Comparison of ENCODE assay signal across 13 cellular contexts in the genomic region with DNA sequence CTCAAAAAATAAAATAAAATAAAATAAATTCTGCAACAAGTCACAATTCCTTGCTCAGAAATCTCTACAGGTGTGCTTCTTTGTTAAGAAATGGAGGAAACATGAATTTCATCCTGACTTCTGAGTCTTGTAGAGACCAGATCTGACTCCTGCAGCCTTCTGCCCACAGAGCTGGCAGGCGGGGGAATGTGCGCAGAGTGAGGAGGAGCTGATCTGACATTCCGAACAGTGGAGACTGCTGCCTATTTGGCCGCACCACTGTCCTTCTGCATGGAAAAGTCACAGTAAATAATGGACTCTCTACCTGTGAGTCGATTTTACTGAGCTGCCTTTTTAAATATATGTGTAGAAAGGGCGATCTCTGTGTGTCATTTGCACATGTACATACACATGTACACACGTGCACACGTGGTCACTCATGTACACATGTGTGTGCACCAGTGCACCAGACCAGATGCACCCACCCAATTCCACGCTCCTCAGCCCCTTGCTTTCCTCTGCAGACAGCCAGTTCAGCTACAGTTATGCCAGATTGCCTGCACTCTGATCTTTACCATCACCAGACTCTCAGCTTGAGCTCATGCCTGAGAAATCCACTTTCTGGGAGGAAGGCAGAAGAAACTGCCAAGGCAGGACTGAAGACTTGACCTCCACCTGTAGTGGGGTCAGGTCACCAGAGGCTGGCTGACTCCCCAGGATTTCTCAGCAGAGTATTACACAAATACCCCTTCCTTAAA. TPM values are rescaled to one million over a fixed set of nuclear protein-coding genes. Genes with fewer than 3 reads are reported as not detected.
DNase-seq lines count a peak whose midpoint lies in the region; ATAC-seq lines count a peak whose summit lies in the region.
"Had no signal": no experiment of that assay in that cellular context is flagged by ENCODE, and none has a peak within 500 bp of the region (broad histone marks: within the 10 kb centered on the region; RNA-seq: fewer than 3 reads in every experiment).

No MANE protein-coding gene starts in this region.

- DNase-seq in activated T-cell treated with anti-CD3 and anti-CD28 coated beads, Interleukin-2, amount 50 U/mL, for 4 hours = no peak
- DNase-seq in activated T-cell treated with anti-CD3 and anti-CD28 coated beads for 4 hours (no peak), immature natural killer cell (no peak), aorta (no peak), middle frontal gyrus (ENCODE audit: extremely low spot score, low spot score) (no peak)
- no peak for DNase-seq in activated CD8-positive, alpha-beta T cell treated with anti-CD3 and anti-CD28 coated beads, Interleukin-2, amount 10 ng/mL, durations not matched to agents 7 days and 5 days
- DNase-seq: DMS53, HCEC 1CT, NCI-H2081 treated with DMSO at 0.1 percent for 48 hours had no signal

- no peak for ATAC-seq in activated T-cell treated with anti-CD3 and anti-CD28 coated beads, Interleukin-2, amount 50 U/mL, for 4 hours
- no peak for ATAC-seq in activated CD8-positive, alpha-beta T cell treated with anti-CD3 and anti-CD28 coated beads, Interleukin-2, amount 10 ng/mL, durations not matched to agents 7 days and 5 days
- ATAC-seq in HG03196 (IDR thresholded peaks at IDR 0.05; ENCODE audit: unreplicated experiment) = no peak
- no peak for ATAC-seq in aorta (ENCODE audit: low FRiP score)

- peaks cover 96% of the 10 kb centered on the region for H3K4me1 Mint-ChIP-seq in activated T-cell treated with anti-CD3 and anti-CD28 coated beads, Interleukin-2, amount 50 U/mL, for 4 hours (ENCODE audit: low read depth)
- peaks cover 96% of the 10 kb centered on the region for H3K4me1 Mint-ChIP-seq in activated CD8-positive, alpha-beta T cell treated with anti-CD3 and anti-CD28 coated beads, Interleukin-2, amount 10 ng/mL, durations not matched to agents 7 days and 5 days (ENCODE audit: low read depth)
- H3K4me1 Mint-ChIP-seq in immature natural killer cell = peaks cover 89 to 96% of the 10 kb centered on the region in 2 donors

- CTCF ChIA-PET in activated CD8-positive, alpha-beta T cell treated with anti-CD3 and anti-CD28 coated beads, Interleukin-2, amount 10 ng/mL, durations not matched to agents 7 days and 5 days (lab: Charles Lee) = interaction anchor here (0.9 to 18.3 kb wide), 6 partner anchors 8 to 153 kb away, joined by 3 to 322 read pairs (median 34); no protein-coding TSS in a partner anchor

- intact Hi-C loops in aorta (cut with DNase I) = no loop called here

- no peak overlapping the region for H3K4me3 ChIP-seq in thymus (ENCODE audit: low read length)
- no peak overlapping the region for H3K4me3 ChIP-seq in aorta (ENCODE audit: low read length in 2 of 2)
- H3K4me3 ChIP-seq: lung had no signal

- POLR2A ChIA-PET in activated CD8-positive, alpha-beta T cell treated with anti-CD3 and anti-CD28 coated beads, Interleukin-2, amount 10 ng/mL, durations not matched to agents 7 days and 5 days (lab: Charles Lee) = interaction anchor here (0.7 to 7.5 kb wide), 12 partner anchors 9 to 211 kb away, joined by 3 to 101 read pairs (median 8); no protein-coding TSS in a partner anchor

- H3K36me3 Mint-ChIP-seq in activated T-cell treated with anti-CD3 and anti-CD28 coated beads, Interleukin-2, amount 50 U/mL, for 4 hours (ENCODE audit: insufficient read depth) = peaks cover 61% of the 10 kb centered on the region
- H3K36me3 Mint-ChIP-seq in activated CD8-positive, alpha-beta T cell treated with anti-CD3 and anti-CD28 coated beads, Interleukin-2, amount 10 ng/mL, durations not matched to agents 7 days and 5 days (ENCODE audit: low read depth) = peaks cover 94% of the 10 kb centered on the region
- peaks cover 18 to 64% (median 29%) of the 10 kb centered on the region in 3 donors for H3K36me3 Mint-ChIP-seq in immature natural killer cell

- H3K36me3 ChIP-seq in thymus (ENCODE audit: control insufficient read depth, insufficient read depth) (peaks cover 36% of the 10 kb centered on the region), aorta (ENCODE audit: control insufficient read depth in 1 of 2, insufficient read depth in 2 of 2, low read length in 1 of 2) (no peaks in the 10 kb centered on the region)

- H3K9me3 Mint-ChIP-seq in activated T-cell treated with anti-CD3 and anti-CD28 coated beads, Interleukin-2, amount 50 U/mL, for 4 hours = no peaks in the 10 kb centered on the region
- H3K9me3 Mint-ChIP-seq in activated CD8-positive, alpha-beta T cell treated with anti-CD3 and anti-CD28 coated beads, Interleukin-2, amount 10 ng/mL, durations not matched to agents 7 days and 5 days (ENCODE audit: insufficient read depth) = no peaks in the 10 kb centered on the region
- no peaks in the 10 kb centered on the region for H3K9me3 Mint-ChIP-seq in immature natural killer cell

- no peaks in the 10 kb centered on the region for H3K27me3 ChIP-seq in thymus (ENCODE audit: control insufficient read depth, insufficient read depth)
- no peaks in the 10 kb centered on the region for H3K27me3 ChIP-seq in aorta (ENCODE audit: control insufficient read depth in 1 of 2, insufficient read depth in 2 of 2, low read length in 1 of 2)

- H3K27ac ChIP-seq in thymus (ENCODE audit: low read depth) (peak overlapping the region; percentile 99), aorta (ENCODE audit: low read depth in 1 of 2, low read length in 2 of 2) (no peak overlapping the region)

- WGBS in thymus = 81% methylated on average over 9 of the region's 9 CpGs
- 83 to 84% methylated on average over 9 of the region's 9 CpGs for WGBS in aorta, 2 donors

- peak overlapping the region; percentile 96 for H3K27ac Mint-ChIP-seq in activated CD8-positive, alpha-beta T cell treated with anti-CD3 and anti-CD28 coated beads, Interleukin-2, amount 10 ng/mL, durations not matched to agents 7 days and 5 days
- peak overlapping the region; percentile 99 to 100 (median 99) for H3K27ac Mint-ChIP-seq in immature natural killer cell

- peak overlapping the region; percentile 35 for H3K4me3 Mint-ChIP-seq in activated T-cell treated with anti-CD3 and anti-CD28 coated beads, Interleukin-2, amount 50 U/mL, for 4 hours
- peak overlapping the region; percentile 68 for H3K4me3 Mint-ChIP-seq in activated CD8-positive, alpha-beta T cell treated with anti-CD3 and anti-CD28 coated beads, Interleukin-2, amount 10 ng/mL, durations not matched to agents 7 days and 5 days
- H3K4me3 Mint-ChIP-seq in immature natural killer cell = peak overlapping the region; percentile 59 to 78 (median 72)

- H3K9me3 ChIP-seq in thymus (ENCODE audit: control insufficient read depth) = no peaks in the 10 kb centered on the region
- no peaks in the 10 kb centered on the region for H3K9me3 ChIP-seq in aorta (ENCODE audit: control insufficient read depth, low read length)

- no peaks in the 10 kb centered on the region for H3K27me3 Mint-ChIP-seq in activated T-cell treated with anti-CD3 and anti-CD28 coated beads, Interleukin-2, amount 50 U/mL, for 4 hours (ENCODE audit: low read depth)
- no peaks in the 10 kb centered on the region for H3K27me3 Mint-ChIP-seq in activated CD8-positive, alpha-beta T cell treated with anti-CD3 and anti-CD28 coated beads, Interleukin-2, amount 10 ng/mL, durations not matched to agents 7 days and 5 days (ENCODE audit: low read depth)
- H3K27me3 Mint-ChIP-seq in immature natural killer cell (ENCODE audit: low read depth in 3 of 3) = peaks cover 17 to 38% (median 24%) of the 10 kb centered on the region in 3 donors

- H3K4me1 ChIP-seq in thymus (ENCODE audit: control insufficient read depth, insufficient read depth, low read length) (peaks cover 66% of the 10 kb centered on the region), aorta (ENCODE audit: control insufficient read depth in 1 of 2, insufficient read depth in 2 of 2, low read length in 2 of 2) (no peaks in the 10 kb centered on the region)

RNA-seq across cellular contexts. Expression of gene IKZF1, which starts 54.9 kb away (rescaled TPM):
- total RNA-seq in activated T-cell treated with anti-CD3 and anti-CD28 coated beads, Interleukin-2, amount 50 U/mL, for 4 hours = 100 to 1,000 TPM; 168 to 229 (median 228) TPM
- 100 to 1,000 TPM; 370 to 374 TPM for total RNA-seq in activated CD8-positive, alpha-beta T cell treated with anti-CD3 and anti-CD28 coated beads, Interleukin-2, amount 10 ng/mL, durations not matched to agents 7 days and 5 days
- polyA plus RNA-seq in immature natural killer cell (100 to 1,000 TPM in 1 of 3 donors, 10 to 100 TPM in 2; 79.5 to 307 (median 91.3) TPM), thymus (99.0 TPM), aorta (1 to 10 TPM; 2.5 to 5.9 TPM)
- total RNA-seq in aorta = 10 to 100 TPM; 13.5 to 24.4 TPM
- total RNA-seq: MCF 10A had no signal

Comparison
In these comparisons a context has a peak if more than half of its experiments do, and no peak if none do; other contexts are left out.
1. RNA of gene IKZF1, which starts 54.9 kb away (total RNA-seq): 370 to 374 TPM in activated CD8-positive, alpha-beta T cell treated with anti-CD3 and anti-CD28 coated beads, Interleukin-2, amount 10 ng/mL, durations not matched to agents 7 days and 5 days and 168 to 229 TPM in activated T-cell treated with anti-CD3 and anti-CD28 coated beads, Interleukin-2, amount 50 U/mL, for 4 hours; 13.5 to 24.4 TPM in aorta; every median in the first group is over 4 times any median in the second.
2. Peak in every context shown above with its lines, with median percentiles within 50 percentile points of each other: H3K4me3 Mint-ChIP-seq.